ENCODE assay signal across 8 cellular contexts in the genomic region with DNA sequence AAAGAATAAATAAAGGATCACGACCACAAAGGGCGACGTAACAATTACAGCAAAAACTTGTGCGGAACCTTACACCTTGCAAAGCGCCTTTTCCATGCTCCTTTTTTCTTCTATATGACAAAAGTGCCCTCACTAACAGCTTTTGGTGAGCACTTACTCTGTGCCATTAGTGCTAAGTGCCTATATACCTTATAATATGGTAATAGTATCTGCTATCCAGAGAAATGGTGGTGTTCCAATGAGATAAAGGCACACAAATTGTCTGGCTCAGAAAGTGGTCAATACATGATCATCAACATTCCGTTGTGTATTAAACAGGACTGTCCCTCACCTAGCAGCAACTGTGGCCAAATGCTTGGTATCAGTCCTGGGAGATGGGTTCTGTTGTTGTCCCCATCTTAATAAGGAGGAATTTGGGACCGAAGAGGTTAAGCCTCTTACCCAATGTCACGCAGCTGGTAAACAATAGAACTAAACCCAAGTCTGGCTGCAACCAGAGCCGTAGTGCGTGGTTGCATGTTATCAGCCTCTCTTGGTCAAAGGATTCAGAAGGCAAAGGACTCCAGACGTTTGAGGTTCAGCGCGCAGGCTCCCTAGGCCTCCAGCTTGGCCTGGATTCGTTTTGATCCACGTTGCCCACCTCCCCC.
DNase-seq lines count a peak whose midpoint lies in the region; ATAC-seq and TF ChIP-seq lines count a peak whose summit lies in the region.

No MANE protein-coding gene starts in this region.

- no peaks in the 10 kb centered on the region for H3K9me3 ChIP-seq in parathyroid adenoma (ENCODE audit: control insufficient read depth, low read length)

- H3K4me3 ChIP-seq in brain microvascular endothelial cell (ENCODE audit: low read depth, low read length) (no peak overlapping the region), parathyroid adenoma (ENCODE audit: low read depth, low read length) (no peak overlapping the region)

- ATAC-seq in GM18870 (IDR thresholded peaks at IDR 0.05; ENCODE audit: unreplicated experiment) (peak; percentile 13), HG02885 (IDR thresholded peaks at IDR 0.05; ENCODE audit: poor library complexity, unreplicated experiment) (peak; percentile 12), GM21529 (IDR thresholded peaks at IDR 0.05; ENCODE audit: unreplicated experiment) (no peak)

- H3K27me3 ChIP-seq in brain microvascular endothelial cell (replicated peaks) (no peaks in the 10 kb centered on the region), parathyroid adenoma (ENCODE audit: control insufficient read depth, insufficient read depth, low read length) (no peaks in the 10 kb centered on the region)

- H3K4me1 ChIP-seq in parathyroid adenoma: no peaks in the 10 kb centered on the region

- TF ChIP-seq CTCF in brain microvascular endothelial cell (IDR thresholded peaks at IDR 0.05; ENCODE audit: low read depth, low read length, missing control alignments) (no peak), parathyroid adenoma (IDR thresholded peaks at IDR 0.05) (no peak)

- peak overlapping the region; percentile 9 for H3K27ac ChIP-seq in brain microvascular endothelial cell
- H3K27ac ChIP-seq in parathyroid adenoma: peak overlapping the region; percentile 56

- in situ Hi-C loops in brain microvascular endothelial cell (cut with HindIII; ENCODE audit: low pct_ligation_motif_present, low sequenced_read_pairs): no loop called here

- H3K36me3 ChIP-seq in brain microvascular endothelial cell (replicated peaks): no peaks in the 10 kb centered on the region
- H3K36me3 ChIP-seq in parathyroid adenoma (ENCODE audit: control insufficient read depth, insufficient read depth, low read length): no peaks in the 10 kb centered on the region

- DNase-seq in brain microvascular endothelial cell (no peak), islet precursor cell (no peak), NCI-H510A (lab: John Stamatoyannopoulos, UW) (no peak), NCI-H526 (lab: John Stamatoyannopoulos, UW) (no peak)

- no peaks in the 10 kb centered on the region for H3K79me2 ChIP-seq in parathyroid adenoma

- H3K9ac ChIP-seq in parathyroid adenoma: no peak overlapping the region

- H2AFZ ChIP-seq in parathyroid adenoma: no peak overlapping the region

- peak overlapping the region; percentile 32 for H3K4me2 ChIP-seq in parathyroid adenoma (ENCODE audit: low read length)
